28 cellular contexts compared by ENCODE assay signal in the genomic region with DNA sequence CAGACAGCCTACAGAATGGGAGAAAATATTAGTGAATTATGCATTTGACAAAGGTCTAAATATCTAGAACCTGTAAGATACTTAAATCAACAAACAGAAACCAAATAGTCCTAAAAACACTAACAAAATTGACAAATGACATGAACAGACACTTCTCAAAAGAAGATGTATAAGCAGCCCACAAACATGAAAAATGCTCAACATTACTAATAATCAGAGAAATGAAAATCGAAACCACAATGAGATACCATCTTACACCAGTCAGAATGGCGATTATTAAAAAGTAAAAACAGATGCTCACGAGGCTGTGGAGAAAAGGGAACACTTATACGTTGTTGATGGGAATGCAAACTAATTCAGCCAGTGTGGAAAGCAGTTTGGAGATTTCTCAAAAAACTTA.
A peak's percentile ranks its signal among the peaks of the same experiment; 100 is the strongest.
DNase-seq lines count a peak whose midpoint lies in the region; ATAC-seq, FAIRE-seq and TF ChIP-seq lines count a peak whose summit lies in the region.
"Had no signal": no experiment of that assay in that cellular context is flagged by ENCODE, and none has a peak within 500 bp of the region (broad histone marks: within the 10 kb centered on the region; RNA-seq: fewer than 3 reads in every experiment).

No MANE protein-coding gene starts in this region.

- H3K27me3 ChIP-seq in MM.1S (replicated peaks; ENCODE audit: insufficient read depth, low read length) = no peaks in the 10 kb centered on the region
- H3K27me3 ChIP-seq: BE2C, BLaER1 had no signal

- H4K20me1 ChIP-seq in MM.1S (ENCODE audit: insufficient read depth, low read length) = no peaks in the 10 kb centered on the region
- H4K20me1 ChIP-seq: BLaER1 had no signal

- H2AFZ ChIP-seq in MM.1S (ENCODE audit: low read length) = no peak overlapping the region

- no peaks in the 10 kb centered on the region for H3K9me3 ChIP-seq in MM.1S (replicated peaks; ENCODE audit: insufficient read depth, low read length)
- H3K9me3 ChIP-seq: BE2C, BLaER1 had no signal

- TF ChIP-seq CTCF in HFFc6 (IDR thresholded peaks at IDR 0.05) (no peak), MM.1S (IDR thresholded peaks at IDR 0.05; ENCODE audit: low read length) (no peak), VCaP (conservative IDR thresholded peaks at IDR 0.05) (no peak)

- peak overlapping the region; percentile 7; the same call in 1 of the 2 replicates for H3K27ac Mint-ChIP-seq in HFFc6
- H3K27ac Mint-ChIP-seq: CD14-positive monocyte; CD4-positive, alpha-beta memory T cell; CD4-positive, CD25-positive, alpha-beta regulatory T cell; CD8-positive, alpha-beta memory T cell had no signal

- H3K4me2 ChIP-seq in MM.1S (ENCODE audit: low read depth, low read length) = no peak overlapping the region
- H3K4me2 ChIP-seq: BLaER1 had no signal

- H3K9me3 Mint-ChIP-seq in HFFc6 = peaks cover 19% of the 10 kb centered on the region

- no peak for ATAC-seq in GM19463 (IDR thresholded peaks at IDR 0.05; ENCODE audit: unreplicated experiment)
- ATAC-seq: GM12878 had no signal

- peaks cover 65% of the 10 kb centered on the region for H3K4me1 Mint-ChIP-seq in HFFc6 (ENCODE audit: low read depth)
- H3K4me1 Mint-ChIP-seq: CD14-positive monocyte; CD4-positive, alpha-beta memory T cell; CD4-positive, CD25-positive, alpha-beta regulatory T cell; CD8-positive, alpha-beta memory T cell had no signal

- no peaks in the 10 kb centered on the region for H3K36me3 ChIP-seq in MM.1S (replicated peaks; ENCODE audit: insufficient read depth, low read length)
- H3K36me3 ChIP-seq: BE2C, BLaER1 had no signal

- no peak overlapping the region for H3K27ac ChIP-seq in MM.1S (ENCODE audit: low read length)
- H3K27ac ChIP-seq in VCaP = peak overlapping the region; percentile 61
- H3K27ac ChIP-seq: BLaER1 had no signal

- H3K27me3 Mint-ChIP-seq in HFFc6 (ENCODE audit: insufficient read depth) = no peaks in the 10 kb centered on the region
- H3K27me3 Mint-ChIP-seq: CD4-positive, alpha-beta memory T cell; CD4-positive, CD25-positive, alpha-beta regulatory T cell had no signal

- no peak overlapping the region for H3K9ac ChIP-seq in MM.1S (ENCODE audit: low read length)
- H3K9ac ChIP-seq: BLaER1 had no signal

- H3F3A ChIP-seq in MM.1S (ENCODE audit: insufficient read depth, low read length) = no peaks in the 10 kb centered on the region

- no peak for DNase-seq in GM18507 (ENCODE audit: extremely low spot score, insufficient read length, low read depth)
- no peak for DNase-seq in HFFc6
- peak; percentile 10 for DNase-seq in MM.1S
- no peak for DNase-seq in NCI-H524 (lab: John Stamatoyannopoulos, UW)
- DNase-seq in SK-N-DZ (ENCODE audit: low spot score) = no peak
- DNase-seq: 8988T; ACHN; BE2C; C1 segment of cervical spinal cord; CD4-positive, alpha-beta memory T cell; CD4-positive, CD25-positive, alpha-beta regulatory T cell; CD8-positive, alpha-beta memory T cell; COR-L47; DMS 273 treated with DMSO at 0.1 percent for 48 hours; DMS153; DMS53; DMS79; DND-41; EL; GDM1 had no signal

- H3K4me1 ChIP-seq in MM.1S (ENCODE audit: low read length) = no peaks in the 10 kb centered on the region
- H3K4me1 ChIP-seq: BE2C, BLaER1 had no signal

- no peak overlapping the region for H3K4me3 Mint-ChIP-seq in HFFc6
- H3K4me3 Mint-ChIP-seq: CD14-positive monocyte; CD4-positive, alpha-beta memory T cell; CD4-positive, CD25-positive, alpha-beta regulatory T cell; CD8-positive, alpha-beta memory T cell had no signal

- no peak overlapping the region for H3K4me3 ChIP-seq in MM.1S (ENCODE audit: low read length)
- H3K4me3 ChIP-seq: BLaER1, GM12878 had no signal

- no peaks in the 10 kb centered on the region for H3K9me2 ChIP-seq in MM.1S (replicated peaks; ENCODE audit: insufficient read depth, low read length)

- peak; percentile 47 for FAIRE-seq in GM18507 (lab: Jason Lieb, UNC)
- FAIRE-seq: A204.1, GM12878, GM12892, GM19239 had no signal

- H3K79me2 ChIP-seq in MM.1S (ENCODE audit: low read length) = no peaks in the 10 kb centered on the region

- peaks cover 33% of the 10 kb centered on the region for H3K36me3 Mint-ChIP-seq in HFFc6 (ENCODE audit: low read depth)
- H3K36me3 Mint-ChIP-seq: CD14-positive monocyte; CD4-positive, alpha-beta memory T cell; CD4-positive, CD25-positive, alpha-beta regulatory T cell had no signal
